1 cellular context compared by ENCODE assay signal in genomic region chr17:38617967-38618760, GRCh38.
TF ChIP-seq lines count a peak whose summit lies in the region.

No MANE protein-coding gene starts in this region.

TF ChIP-seq in HepG2, 621 proteins besides CTCF, POLR2A, EP300 and RAD21 (continued from another document and continues in another):
- TF ChIP-seq, protein P1, sequence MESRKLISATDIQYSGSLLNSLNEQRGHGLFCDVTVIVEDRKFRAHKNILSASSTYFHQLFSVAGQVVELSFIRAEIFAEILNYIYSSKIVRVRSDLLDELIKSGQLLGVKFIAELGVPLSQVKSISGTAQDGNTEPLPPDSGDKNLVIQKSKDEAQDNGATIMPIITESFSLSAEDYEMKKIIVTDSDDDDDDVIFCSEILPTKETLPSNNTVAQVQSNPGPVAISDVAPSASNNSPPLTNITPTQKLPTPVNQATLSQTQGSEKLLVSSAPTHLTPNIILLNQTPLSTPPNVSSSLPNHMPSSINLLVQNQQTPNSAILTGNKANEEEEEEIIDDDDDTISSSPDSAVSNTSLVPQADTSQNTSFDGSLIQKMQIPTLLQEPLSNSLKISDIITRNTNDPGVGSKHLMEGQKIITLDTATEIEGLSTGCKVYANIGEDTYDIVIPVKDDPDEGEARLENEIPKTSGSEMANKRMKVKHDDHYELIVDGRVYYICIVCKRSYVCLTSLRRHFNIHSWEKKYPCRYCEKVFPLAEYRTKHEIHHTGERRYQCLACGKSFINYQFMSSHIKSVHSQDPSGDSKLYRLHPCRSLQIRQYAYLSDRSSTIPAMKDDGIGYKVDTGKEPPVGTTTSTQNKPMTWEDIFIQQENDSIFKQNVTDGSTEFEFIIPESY (CRISPR knock-in tag; IDR thresholded peaks at IDR 0.05) = no peak; the same call in 1 of the 2 replicates
- TF ChIP-seq CAMTA2 (CRISPR knock-in tag; IDR thresholded peaks at IDR 0.05; ENCODE audit: borderline replicate concordance) (no peak), SETDB1 (CRISPR knock-in tag; IDR thresholded peaks at IDR 0.05; ENCODE audit: borderline replicate concordance) (no peak), IKZF4 (CRISPR knock-in tag; IDR thresholded peaks at IDR 0.05; ENCODE audit: borderline replicate concordance, low read depth, not compliant biosample characterization) (no peak), CBX1 (IDR thresholded peaks at IDR 0.05; ENCODE audit: low read depth) (no peak), HES4 (CRISPR knock-in tag; IDR thresholded peaks at IDR 0.05; ENCODE audit: borderline replicate concordance) (no peak), NR3C1 (CRISPR knock-in tag; IDR thresholded peaks at IDR 0.05) (no peak), ZNF234 (CRISPR knock-in tag; conservative IDR thresholded peaks at IDR 0.05) (0 out of 2 replicates have a peak, but pooled peaks have one; percentile 33), ZSCAN9 (CRISPR knock-in tag; IDR thresholded peaks at IDR 0.05; ENCODE audit: borderline replicate concordance) (no peak; the same call in 1 of the 2 replicates), ZNF704 (CRISPR knock-in tag; IDR thresholded peaks at IDR 0.05; ENCODE audit: borderline replicate concordance) (no peak), SNAI1 (CRISPR knock-in tag; IDR thresholded peaks at IDR 0.05; ENCODE audit: borderline replicate concordance) (no peak), HMG20B (CRISPR knock-in tag; conservative IDR thresholded peaks at IDR 0.05) (no peak), YEATS2 (CRISPR knock-in tag; IDR thresholded peaks at IDR 0.05; ENCODE audit: borderline replicate concordance) (no peak), JUND (CRISPR knock-in tag; IDR thresholded peaks at IDR 0.05) (0 out of 2 replicates have a peak, but pooled peaks have one; percentile 21), ZNF562 (CRISPR knock-in tag; IDR thresholded peaks at IDR 0.05; ENCODE audit: borderline replicate concordance) (no peak), MBNL3 (CRISPR knock-in tag; conservative IDR thresholded peaks at IDR 0.05) (no peak), GTF2F1 (IDR thresholded peaks at IDR 0.05; ENCODE audit: low read length) (no peak), HOXA7 (CRISPR knock-in tag; IDR thresholded peaks at IDR 0.05) (no peak), ZNF160 (CRISPR knock-in tag; IDR thresholded peaks at IDR 0.05) (no peak), ZNF30 (CRISPR knock-in tag; IDR thresholded peaks at IDR 0.05) (no peak), DR1 (CRISPR knock-in tag; IDR thresholded peaks at IDR 0.05) (no peak), CREM (IDR thresholded peaks at IDR 0.05) (peak; percentile 61), CREM (CRISPR knock-in tag; IDR thresholded peaks at IDR 0.05) (no peak), ZMAT5 (CRISPR knock-in tag; IDR thresholded peaks at IDR 0.05; ENCODE audit: borderline replicate concordance, low read depth) (no peak), NFYB (CRISPR knock-in tag; IDR thresholded peaks at IDR 0.05) (no peak), ZNF567 (CRISPR knock-in tag; IDR thresholded peaks at IDR 0.05; ENCODE audit: borderline replicate concordance) (no peak), HMG20A (CRISPR knock-in tag; IDR thresholded peaks at IDR 0.05; ENCODE audit: borderline replicate concordance) (peak; percentile 68; the same call in 1 of the 2 replicates), ZNF333 (CRISPR knock-in tag; IDR thresholded peaks at IDR 0.05; ENCODE audit: borderline replicate concordance) (no peak), NFIB (CRISPR knock-in tag; IDR thresholded peaks at IDR 0.05; ENCODE audit: borderline replicate concordance) (no peak), ZBTB20 (CRISPR knock-in tag; IDR thresholded peaks at IDR 0.05; ENCODE audit: borderline replicate concordance, low read depth) (peak; percentile 95; the same call in 1 of the 2 replicates), ZNF556 (CRISPR knock-in tag; IDR thresholded peaks at IDR 0.05; ENCODE audit: borderline replicate concordance) (peak; percentile 16; the same call in 1 of the 2 replicates), TBL1XR1 (IDR thresholded peaks at IDR 0.05; ENCODE audit: borderline replicate concordance, low read length, partially characterized antibody) (no peak), ZBTB34 (CRISPR knock-in tag; IDR thresholded peaks at IDR 0.05) (0 out of 2 replicates have a peak, but pooled peaks have one; percentile 61), PTBP1 (IDR thresholded peaks at IDR 0.05; ENCODE audit: low read depth, low read length, poor library complexity, severe bottlenecking) (no peak), HNF1B (CRISPR knock-in tag; IDR thresholded peaks at IDR 0.05) (peak; percentile 62), GRHL1 (CRISPR knock-in tag; conservative IDR thresholded peaks at IDR 0.05) (no peak), ZFP90 (CRISPR knock-in tag; IDR thresholded peaks at IDR 0.05; ENCODE audit: borderline replicate concordance) (no peak), RXRB (CRISPR knock-in tag; IDR thresholded peaks at IDR 0.05; ENCODE audit: borderline replicate concordance) (peak; percentile 100), ZNF546 (CRISPR knock-in tag; conservative IDR thresholded peaks at IDR 0.05) (no peak), ZNF138 (CRISPR knock-in tag; IDR thresholded peaks at IDR 0.05; ENCODE audit: low read depth) (no peak), ZNF570 (CRISPR knock-in tag; IDR thresholded peaks at IDR 0.05; ENCODE audit: borderline replicate concordance) (no peak), ZNF12 (CRISPR knock-in tag; IDR thresholded peaks at IDR 0.05) (no peak; the same call in 1 of the 2 replicates), ZFX (CRISPR knock-in tag; IDR thresholded peaks at IDR 0.05; ENCODE audit: low read depth) (peak; percentile 77), STAT6 (CRISPR knock-in tag; IDR thresholded peaks at IDR 0.05; ENCODE audit: borderline replicate concordance) (0 out of 2 replicates have a peak, but pooled peaks have one; percentile 49), ZNF605 (CRISPR knock-in tag; IDR thresholded peaks at IDR 0.05) (peak; percentile 43; the same call in 1 of the 2 replicates), FOXA1 (IDR thresholded peaks at IDR 0.05) (no peak), FOXA1 (CRISPR knock-in tag; IDR thresholded peaks at IDR 0.05) (peak; percentile 48; the same call in 1 of the 2 replicates), NCOA2 (CRISPR knock-in tag; IDR thresholded peaks at IDR 0.05) (peak; percentile 93), ZNF629 (CRISPR knock-in tag; conservative IDR thresholded peaks at IDR 0.05) (no peak), EHMT2 (IDR thresholded peaks at IDR 0.05; ENCODE audit: borderline replicate concordance, low read depth, low read length) (no peak), JDP2 (CRISPR knock-in tag; IDR thresholded peaks at IDR 0.05; ENCODE audit: borderline replicate concordance) (no peak), ZBTB8A (CRISPR knock-in tag; IDR thresholded peaks at IDR 0.05; ENCODE audit: borderline replicate concordance, low read depth) (no peak), ZNF589 (CRISPR knock-in tag; conservative IDR thresholded peaks at IDR 0.05) (no peak)
- TF ChIP-seq, protein P2, sequence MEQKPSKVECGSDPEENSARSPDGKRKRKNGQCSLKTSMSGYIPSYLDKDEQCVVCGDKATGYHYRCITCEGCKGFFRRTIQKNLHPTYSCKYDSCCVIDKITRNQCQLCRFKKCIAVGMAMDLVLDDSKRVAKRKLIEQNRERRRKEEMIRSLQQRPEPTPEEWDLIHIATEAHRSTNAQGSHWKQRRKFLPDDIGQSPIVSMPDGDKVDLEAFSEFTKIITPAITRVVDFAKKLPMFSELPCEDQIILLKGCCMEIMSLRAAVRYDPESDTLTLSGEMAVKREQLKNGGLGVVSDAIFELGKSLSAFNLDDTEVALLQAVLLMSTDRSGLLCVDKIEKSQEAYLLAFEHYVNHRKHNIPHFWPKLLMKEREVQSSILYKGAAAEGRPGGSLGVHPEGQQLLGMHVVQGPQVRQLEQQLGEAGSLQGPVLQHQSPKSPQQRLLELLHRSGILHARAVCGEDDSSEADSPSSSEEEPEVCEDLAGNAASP (CRISPR knock-in tag; IDR thresholded peaks at IDR 0.05; ENCODE audit: borderline replicate concordance) = peak; percentile 100
- TF ChIP-seq, protein P3, sequence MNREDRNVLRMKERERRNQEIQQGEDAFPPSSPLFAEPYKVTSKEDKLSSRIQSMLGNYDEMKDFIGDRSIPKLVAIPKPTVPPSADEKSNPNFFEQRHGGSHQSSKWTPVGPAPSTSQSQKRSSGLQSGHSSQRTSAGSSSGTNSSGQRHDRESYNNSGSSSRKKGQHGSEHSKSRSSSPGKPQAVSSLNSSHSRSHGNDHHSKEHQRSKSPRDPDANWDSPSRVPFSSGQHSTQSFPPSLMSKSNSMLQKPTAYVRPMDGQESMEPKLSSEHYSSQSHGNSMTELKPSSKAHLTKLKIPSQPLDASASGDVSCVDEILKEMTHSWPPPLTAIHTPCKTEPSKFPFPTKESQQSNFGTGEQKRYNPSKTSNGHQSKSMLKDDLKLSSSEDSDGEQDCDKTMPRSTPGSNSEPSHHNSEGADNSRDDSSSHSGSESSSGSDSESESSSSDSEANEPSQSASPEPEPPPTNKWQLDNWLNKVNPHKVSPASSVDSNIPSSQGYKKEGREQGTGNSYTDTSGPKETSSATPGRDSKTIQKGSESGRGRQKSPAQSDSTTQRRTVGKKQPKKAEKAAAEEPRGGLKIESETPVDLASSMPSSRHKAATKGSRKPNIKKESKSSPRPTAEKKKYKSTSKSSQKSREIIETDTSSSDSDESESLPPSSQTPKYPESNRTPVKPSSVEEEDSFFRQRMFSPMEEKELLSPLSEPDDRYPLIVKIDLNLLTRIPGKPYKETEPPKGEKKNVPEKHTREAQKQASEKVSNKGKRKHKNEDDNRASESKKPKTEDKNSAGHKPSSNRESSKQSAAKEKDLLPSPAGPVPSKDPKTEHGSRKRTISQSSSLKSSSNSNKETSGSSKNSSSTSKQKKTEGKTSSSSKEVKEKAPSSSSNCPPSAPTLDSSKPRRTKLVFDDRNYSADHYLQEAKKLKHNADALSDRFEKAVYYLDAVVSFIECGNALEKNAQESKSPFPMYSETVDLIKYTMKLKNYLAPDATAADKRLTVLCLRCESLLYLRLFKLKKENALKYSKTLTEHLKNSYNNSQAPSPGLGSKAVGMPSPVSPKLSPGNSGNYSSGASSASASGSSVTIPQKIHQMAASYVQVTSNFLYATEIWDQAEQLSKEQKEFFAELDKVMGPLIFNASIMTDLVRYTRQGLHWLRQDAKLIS (CRISPR knock-in tag; IDR thresholded peaks at IDR 0.05) = no peak
